8 cellular contexts compared by ENCODE assay signal in the genomic region with DNA sequence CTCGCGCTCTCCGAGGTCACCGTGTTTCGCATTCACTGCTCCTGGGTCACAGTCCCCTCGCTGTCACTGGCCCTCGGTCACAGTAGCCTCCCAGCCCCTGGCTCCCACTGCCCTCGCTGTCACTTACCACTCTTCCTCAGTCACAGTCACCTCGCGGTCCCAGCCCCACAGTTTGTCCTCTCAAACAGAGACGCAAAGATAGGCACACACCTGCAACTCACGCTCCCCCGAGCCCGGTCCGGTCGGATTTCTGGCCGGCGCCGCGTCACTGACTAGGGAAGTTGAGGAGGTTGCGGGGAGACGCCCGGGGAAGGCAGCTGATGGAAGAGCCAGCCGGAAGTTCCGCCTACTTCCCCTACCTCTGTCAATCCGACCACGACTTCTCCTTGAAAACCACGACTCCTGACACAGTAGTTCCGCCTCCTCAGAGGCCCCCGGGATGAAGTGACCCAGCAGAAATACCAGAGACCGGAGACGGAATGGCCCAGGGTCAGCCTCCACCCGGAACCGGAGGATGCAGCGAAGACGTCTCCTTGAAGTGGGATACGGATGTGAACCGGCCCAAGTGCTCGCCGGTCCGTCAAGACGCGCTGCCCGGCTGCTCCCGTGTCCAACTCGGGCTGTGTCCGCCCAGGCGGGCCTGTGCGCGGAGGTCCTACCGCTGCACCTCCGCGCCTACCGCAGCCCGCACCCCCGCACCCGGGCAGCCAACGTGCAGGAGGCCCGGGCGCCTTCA. TPM values are rescaled to one million over a fixed set of nuclear protein-coding genes. Genes with fewer than 3 reads are reported as not detected.
DNase-seq lines count a peak whose midpoint lies in the region; ATAC-seq, FAIRE-seq and TF ChIP-seq lines count a peak whose summit lies in the region.

A gene (minus strand): TSS at position 322 of the 736 bp plus-strand sequence. CDS start 17,195 bp downstream, outside the sequence.

- H3K4me3 ChIP-seq in KMS-11 (IDR thresholded peaks at IDR 0.05; ENCODE audit: insufficient read depth, low read depth, low read length) (peak within 1 kb of the TSS; percentile 91), esophagus squamous epithelium (peak within 1 kb of the TSS; percentile 80 to 92 (median 88)), muscle layer of duodenum (ENCODE audit: low read depth in 1 of 2, low read length in 2 of 2) (peak within 1 kb of the TSS; percentile 93 to 98)

- FAIRE-seq in RCC 7860 (lab: Jason Lieb, UNC): peak; percentile 72

- no peaks in the 10 kb centered on the region for H4K20me1 ChIP-seq in KMS-11 (ENCODE audit: insufficient read depth)

- 0% methylated on average over 7 to 9 of the region's 60 CpGs for WGBS in esophagus squamous epithelium, 2 donors

- TF ChIP-seq POLR2A in esophagus squamous epithelium (IDR thresholded peaks at IDR 0.05): peak in 3 of 4 donors; percentile 32 to 79 (median 76)

- no peaks in the 10 kb centered on the region for H3K9me3 ChIP-seq in esophagus squamous epithelium
- H3K9me3 ChIP-seq in muscle layer of duodenum (ENCODE audit: control insufficient read depth in 1 of 2, low read length in 2 of 2): no peaks in the 10 kb centered on the region

- H2AFZ ChIP-seq in KMS-11 (ENCODE audit: low read depth): peak within 1 kb of the TSS; percentile 85

- peaks cover 17% of the 10 kb centered on the region for H3K4me1 ChIP-seq in KMS-11 (ENCODE audit: low read depth, poor library complexity, severe bottlenecking)
- H3K4me1 ChIP-seq in esophagus squamous epithelium: peaks cover 14 to 48% (median 31%) of the 10 kb centered on the region in 3 donors
- peaks cover 0 to 20% of the 10 kb centered on the region in 2 donors for H3K4me1 ChIP-seq in muscle layer of duodenum (ENCODE audit: control insufficient read depth in 1 of 2, insufficient read depth in 2 of 2, low read length in 2 of 2)

- peak; percentile 77 for DNase-seq in DMS153 (lab: John Stamatoyannopoulos, UW)
- peak; percentile 92 for DNase-seq in RCC 7860 (ENCODE audit: low spot score)
- peak; percentile 58 for DNase-seq in activated T-helper 1 cell treated with Interleukin-2 at 50 U/mL for 16 hours (ENCODE audit: low read depth)
- peak; percentile 50 for DNase-seq in esophagus squamous epithelium (lab: John Stamatoyannopoulos, UW)
- DNase-seq in stimulated activated CD8-positive, alpha-beta memory T cell treated with anti-CD3 and anti-CD28 coated beads, Interleukin-7, amount 100 ng/mL, for 24 hours (ENCODE audit: low read depth): peak; percentile 51

- ATAC-seq in GM21723 (IDR thresholded peaks at IDR 0.05; ENCODE audit: unreplicated experiment): peak; percentile 84

- peak within 1 kb of the TSS; percentile 93 for H3K9ac ChIP-seq in KMS-11

- H3K27ac ChIP-seq in KMS-11 (peak within 1 kb of the TSS; percentile 76), esophagus squamous epithelium (peak within 1 kb of the TSS; percentile 91 to 97 (median 92)), muscle layer of duodenum (ENCODE audit: low read length) (peak within 1 kb of the TSS; percentile 95)

- H3K36me3 ChIP-seq in KMS-11 (ENCODE audit: insufficient read depth) (no peaks in the 10 kb centered on the region), esophagus squamous epithelium (no peaks in the 10 kb centered on the region), muscle layer of duodenum (ENCODE audit: control insufficient read depth in 1 of 2, insufficient read depth in 2 of 2, low read length in 2 of 2) (no peaks in the 10 kb centered on the region)

- H3K79me2 ChIP-seq in KMS-11 (ENCODE audit: insufficient read depth, low read depth): peaks cover 32% of the 10 kb centered on the region

- no peak for TF ChIP-seq CTCF in KMS-11 (conservative IDR thresholded peaks at IDR 0.05; ENCODE audit: low read depth, low read length)
- TF ChIP-seq CTCF in esophagus squamous epithelium (IDR thresholded peaks at IDR 0.05): no peak

- H3K4me2 ChIP-seq in KMS-11: peak within 1 kb of the TSS; percentile 78

- H3K27me3 ChIP-seq in KMS-11 (ENCODE audit: insufficient read depth, low read depth) (no peaks in the 10 kb centered on the region), esophagus squamous epithelium (no peaks in the 10 kb centered on the region), muscle layer of duodenum (ENCODE audit: low read depth, low read length) (no peaks in the 10 kb centered on the region)

- intact Hi-C loops in esophagus squamous epithelium (cut with DNase I): no loop called here

RNA-seq across cellular contexts. Expression of the gene that starts here (rescaled TPM):
- total RNA-seq in esophagus squamous epithelium: 100 to 1,000 TPM in 2 of 4 donors, 10 to 100 TPM in 2; 62.9 to 104 (median 91.7) TPM

Comparison
In these comparisons a context has a peak if more than half of its experiments do, and no peak if none do; other contexts are left out.
1. Peak in every context shown above with its lines: DNase-seq, ATAC-seq, H3K4me3 ChIP-seq and H3K27ac ChIP-seq.